ENCODE assay signal across 9 cellular contexts in the genomic region with DNA sequence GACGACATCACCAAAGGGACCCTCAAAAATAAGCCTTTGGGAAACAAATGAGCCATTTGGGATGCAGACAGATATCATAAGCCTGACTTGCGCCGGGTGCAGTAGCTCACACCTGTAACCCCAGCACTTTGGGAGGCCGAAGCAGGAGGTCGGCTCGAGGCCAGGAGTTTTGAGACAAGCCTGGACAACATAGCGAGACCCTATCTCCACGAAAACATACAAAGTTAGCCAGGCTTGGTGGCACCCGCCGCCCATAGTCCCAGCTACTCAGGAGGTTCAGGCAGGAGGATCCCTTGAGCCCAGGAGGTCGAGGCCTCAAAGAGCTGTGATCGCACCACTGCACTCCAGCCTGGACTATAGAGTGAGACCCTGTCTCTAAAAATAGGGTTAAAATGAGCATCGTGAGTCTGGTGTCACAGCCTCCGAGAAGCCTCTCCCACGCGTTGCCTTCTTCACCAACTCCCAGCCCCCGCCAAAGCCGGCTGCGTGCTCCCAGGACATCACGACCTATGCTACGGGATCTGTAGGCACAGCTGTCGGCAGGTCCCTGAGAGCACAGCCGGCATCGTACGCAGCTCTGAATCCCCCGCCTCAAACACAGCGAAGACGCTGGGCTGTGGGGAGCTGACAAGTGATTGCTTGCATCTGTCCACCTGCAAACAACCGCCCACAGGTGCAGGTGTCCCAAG. TPM values are rescaled to one million over a fixed set of nuclear protein-coding genes. Genes with fewer than 3 reads are reported as not detected.
DNase-seq lines count a peak whose midpoint lies in the region; ATAC-seq and TF ChIP-seq lines count a peak whose summit lies in the region.
"Had no signal": no experiment of that assay in that cellular context is flagged by ENCODE, and none has a peak within 500 bp of the region (broad histone marks: within the 10 kb centered on the region; RNA-seq: fewer than 3 reads in every experiment).

No MANE protein-coding gene starts in this region.

- ATAC-seq in WTC11 = no peak
- no peak for ATAC-seq in activated CD4-positive, CD25-positive, alpha-beta regulatory T cell treated with anti-CD3 and anti-CD28 coated beads, Interleukin-2, amount 50 U/mL, for 24 hours

- POLR2A ChIA-PET in HEK293 (lab: Yijun Ruan, JAX) = interaction anchor here (1.2 kb wide), 1 partner anchor 8 kb away, joined by 5 read pairs; no protein-coding TSS in a partner anchor
- POLR2A ChIA-PET in WTC11 (lab: Charles Lee) = no interaction called here

- H3K9me3 Mint-ChIP-seq in WTC11 (no peaks in the 10 kb centered on the region), glutamatergic neuron (ENCODE audit: unreplicated experiment) (peaks cover 8% of the 10 kb centered on the region)

- no peak for DNase-seq in WTC11 (ENCODE audit: low spot score)
- peak; percentile 31 for DNase-seq in glutamatergic neuron
- no peak for DNase-seq in putamen (ENCODE audit: low spot score)
- no peak for DNase-seq in NCI-H1694 treated with DMSO at 0.1 percent for 48 hours (lab: John Stamatoyannopoulos, UW)
- no peak for DNase-seq in activated gamma-delta T cell (lab: John Stamatoyannopoulos, UW)
- DNase-seq: NCI-H1436 treated with DMSO at 0.1 percent for 48 hours had no signal

- H3K27me3 Mint-ChIP-seq in WTC11 (ENCODE audit: low read depth) (no peaks in the 10 kb centered on the region), glutamatergic neuron (ENCODE audit: unreplicated experiment) (peaks cover 8% of the 10 kb centered on the region)

- peaks cover 2% of the 10 kb centered on the region; the same call in 1 of the 2 replicates for H3K4me1 ChIP-seq in HEK293 (ENCODE audit: control insufficient read depth, insufficient read depth, low read length)

- H3K4me3 Mint-ChIP-seq in WTC11 (peak overlapping the region; percentile 93), glutamatergic neuron (ENCODE audit: unreplicated experiment) (peak overlapping the region; percentile 98)

- H3K36me3 Mint-ChIP-seq in WTC11 (no peaks in the 10 kb centered on the region), glutamatergic neuron (ENCODE audit: unreplicated experiment) (no peaks in the 10 kb centered on the region)

- H3K4me1 Mint-ChIP-seq in WTC11 (peaks cover 14% of the 10 kb centered on the region), glutamatergic neuron (ENCODE audit: low read depth, unreplicated experiment) (peaks cover 25% of the 10 kb centered on the region)

- H3K27ac Mint-ChIP-seq in WTC11 = peak overlapping the region; percentile 97; the same call in 1 of the 2 replicates
- H3K27ac Mint-ChIP-seq in glutamatergic neuron (ENCODE audit: unreplicated experiment) = peak overlapping the region; percentile 95

- TF ChIP-seq CTCF in HEK293 (tag by site-specific recombination; IDR thresholded peaks at IDR 0.05) (no peak), WTC11 (IDR thresholded peaks at IDR 0.05) (no peak), glutamatergic neuron (IDR thresholded peaks at IDR 0.05; ENCODE audit: partially characterized antibody, unreplicated experiment) (no peak)

- H3K27ac ChIP-seq in HEK293 (ENCODE audit: extremely low read depth, low read depth, low read length) = no peak overlapping the region
- H3K27ac ChIP-seq in skin epidermis = peak overlapping the region in 5 of 21 experiments; percentile 96 to 100 (median 99)

- H3K9me3 ChIP-seq in HEK293 (ENCODE audit: control insufficient read depth, insufficient read depth, low read depth, low read length) = no peaks in the 10 kb centered on the region

- CTCF ChIA-PET in HEK293 (lab: Yijun Ruan, JAX) = interaction anchor here (0.6 to 3.1 kb wide), 7 partner anchors 9 to 205 kb away, joined by 3 to 32 read pairs (median 4); no protein-coding TSS in a partner anchor
- CTCF ChIA-PET in WTC11 (lab: Charles Lee) = interaction anchor here (1.7 to 3.5 kb wide), 4 partner anchors 8 to 30 kb away, joined by 4 to 15 read pairs (median 9); no protein-coding TSS in a partner anchor

- H3K4me3 ChIP-seq in HEK293 (ENCODE audit: low read depth, low read length) (peak overlapping the region; percentile 17), skin epidermis (peak overlapping the region in 6 of 7 experiments; percentile 81 to 100 (median 98))

- peaks cover 0 to 23% of the 10 kb centered on the region in 2 experiments; a peak in 1 of 3 replicates for H3K36me3 ChIP-seq in HEK293 (ENCODE audit: control insufficient read depth in 2 of 2, insufficient read depth in 1 of 2, low read length in 2 of 2)

TF ChIP-seq in HEK293, 187 proteins besides CTCF, POLR2A, EP300 and RAD21:
- TF ChIP-seq KLF7 (tag by site-specific recombination; IDR thresholded peaks at IDR 0.05; ENCODE audit: borderline replicate concordance) = no peak
- TF ChIP-seq ZNF121 (tag by site-specific recombination; IDR thresholded peaks at IDR 0.05) = peak; percentile 84

TF ChIP-seq in WTC11, 78 proteins besides CTCF, POLR2A, EP300 and RAD21:
- TF ChIP-seq ZNF121 (CRISPR knock-in tag; IDR thresholded peaks at IDR 0.05) = peak; percentile 75
- TF ChIP-seq, protein P1, sequence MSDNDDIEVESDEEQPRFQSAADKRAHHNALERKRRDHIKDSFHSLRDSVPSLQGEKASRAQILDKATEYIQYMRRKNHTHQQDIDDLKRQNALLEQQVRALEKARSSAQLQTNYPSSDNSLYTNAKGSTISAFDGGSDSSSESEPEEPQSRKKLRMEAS (CRISPR knock-in tag; IDR thresholded peaks at IDR 0.05) = no peak
- TF ChIP-seq ZNF219 (CRISPR knock-in tag; IDR thresholded peaks at IDR 0.05; ENCODE audit: borderline replicate concordance) = 0 out of 2 replicates have a peak, but pooled peaks have one; percentile 14

RNA-seq across cellular contexts. Expression of a gene that starts 1.6 kb away (rescaled TPM):
- total RNA-seq in WTC11 (2021) = 48.9 to 61.1 TPM (median 50.1 TPM) in 3 replicates
- total RNA-seq in glutamatergic neuron (ENCODE audit: unreplicated experiment) = 65.7 TPM

RNA-seq across cellular contexts. Expression of a gene that starts 16.7 kb away (rescaled TPM):
- total RNA-seq in WTC11 (2021) = 54.4 to 64.0 TPM (median 55.4 TPM) in 3 replicates
- 30.6 TPM for total RNA-seq in glutamatergic neuron (ENCODE audit: unreplicated experiment)

RNA-seq across cellular contexts. Expression of a gene that starts 34.6 kb away (rescaled TPM):
- total RNA-seq in WTC11 (2021) (5.5 to 8.2 TPM (median 8.0 TPM) in 3 replicates), glutamatergic neuron (ENCODE audit: unreplicated experiment) (2.5 TPM)

RNA-seq across cellular contexts. Expression of a gene that starts 38.6 kb away (rescaled TPM):
- total RNA-seq in WTC11 (2021) (55.0 to 60.7 TPM (median 57.3 TPM) in 3 replicates), glutamatergic neuron (ENCODE audit: unreplicated experiment) (75.1 TPM)

RNA-seq across cellular contexts. Expression of a gene that starts 58.5 kb away (rescaled TPM):
- 15.0 to 20.3 TPM (median 15.9 TPM) in 3 replicates for total RNA-seq in WTC11 (2021)
- 10.9 TPM for total RNA-seq in glutamatergic neuron (ENCODE audit: unreplicated experiment)
